9 cellular contexts compared by ENCODE assay signal in the genomic region with DNA sequence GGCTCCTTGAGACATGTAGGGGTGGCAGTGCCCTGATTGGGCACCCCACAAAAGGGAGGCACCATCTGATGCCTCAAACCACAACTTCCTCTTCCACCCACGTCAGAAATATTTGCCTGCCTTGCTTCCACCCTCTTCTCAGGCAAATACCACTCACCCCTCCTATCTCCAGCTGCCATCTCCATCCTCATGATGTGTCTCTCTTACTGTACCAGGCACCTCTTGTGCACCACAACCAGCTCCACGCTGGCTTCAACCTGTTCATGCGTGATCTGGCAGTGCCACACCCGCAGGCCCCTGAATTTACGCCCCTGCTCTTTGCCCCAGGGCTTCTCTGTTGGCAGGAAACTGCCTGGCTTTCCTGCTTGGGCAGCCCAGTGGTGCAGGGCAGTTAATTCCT.
A peak's percentile ranks its signal among the peaks of the same experiment; 100 is the strongest.
DNase-seq lines count a peak whose midpoint lies in the region; ATAC-seq and TF ChIP-seq lines count a peak whose summit lies in the region.
"Had no signal": no experiment of that assay in that cellular context is flagged by ENCODE, and none has a peak within 500 bp of the region (broad histone marks: within the 10 kb centered on the region; RNA-seq: fewer than 3 reads in every experiment).

No MANE protein-coding gene starts in this region.

- peak; percentile 87 for ATAC-seq in activated B cell treated with CpG ODN at 0.5 μM for 24 hours (ENCODE audit: low read depth)
- ATAC-seq in GM18498 (IDR thresholded peaks at IDR 0.05; ENCODE audit: unreplicated experiment) = no peak
- ATAC-seq: foreskin keratinocyte had no signal

- TF ChIP-seq CTCF in activated B cell treated with CpG ODN at 0.5 μM for 24 hours (IDR thresholded peaks at IDR 0.05) = no peak
- no peak for TF ChIP-seq CTCF in progenitor cell of endocrine pancreas (IDR thresholded peaks at IDR 0.05; ENCODE audit: unreplicated experiment)

- CTCF ChIA-PET in activated B cell treated with CpG ODN at 0.5 μM for 24 hours (lab: Charles Lee) = no interaction called here

- POLR2A ChIA-PET in activated B cell treated with CpG ODN at 0.5 μM for 24 hours (lab: Charles Lee) = interaction anchor here (0.9 to 1.8 kb wide), 2 partner anchors 14 to 15 kb away, joined by 3 to 4 read pairs; no protein-coding TSS in a partner anchor

- DNase-seq in Daoy (ENCODE audit: low read depth) (peak; percentile 26), Kasumi-1 (lab: John Stamatoyannopoulos, UW) (peak; percentile 63 to 67), activated B cell treated with CpG ODN at 0.5 μM for 24 hours (peak; percentile 26), mesenteric fat pad (ENCODE audit: low spot score) (peak; percentile 75), GOT3 (lab: John Stamatoyannopoulos, UW) (no peak), progenitor cell of endocrine pancreas (ENCODE audit: low spot score, unreplicated experiment) (no peak)
- no peak for DNase-seq in stimulated activated CD4-positive, alpha-beta T cell treated with anti-CD3 and anti-CD28 coated beads, Interleukin-2, amount 100 ng/mL, for 48 hours

- H3K36me3 Mint-ChIP-seq in activated B cell treated with CpG ODN at 0.5 μM for 24 hours (ENCODE audit: low read depth) (no peaks in the 10 kb centered on the region), progenitor cell of endocrine pancreas (ENCODE audit: insufficient read depth) (no peaks in the 10 kb centered on the region)

- H3K9me3 Mint-ChIP-seq in activated B cell treated with CpG ODN at 0.5 μM for 24 hours (peaks cover 3% of the 10 kb centered on the region), progenitor cell of endocrine pancreas (ENCODE audit: low read depth) (no peaks in the 10 kb centered on the region)

- H3K27me3 Mint-ChIP-seq in activated B cell treated with CpG ODN at 0.5 μM for 24 hours = peaks cover 5% of the 10 kb centered on the region
- H3K27me3 Mint-ChIP-seq in progenitor cell of endocrine pancreas = peaks cover 16% of the 10 kb centered on the region

- H3K4me3 Mint-ChIP-seq in activated B cell treated with CpG ODN at 0.5 μM for 24 hours (peak overlapping the region; percentile 44), progenitor cell of endocrine pancreas (ENCODE audit: low read depth) (no peak overlapping the region)

- peak overlapping the region; percentile 64 for H3K27ac Mint-ChIP-seq in activated B cell treated with CpG ODN at 0.5 μM for 24 hours
- H3K27ac Mint-ChIP-seq in progenitor cell of endocrine pancreas = no peak overlapping the region

- intact Hi-C loops in activated B cell treated with CpG ODN at 0.5 μM for 24 hours (cut with micrococcal nuclease) = no loop called here

- H3K4me1 Mint-ChIP-seq in activated B cell treated with CpG ODN at 0.5 μM for 24 hours = peaks cover 37% of the 10 kb centered on the region
- H3K4me1 Mint-ChIP-seq in progenitor cell of endocrine pancreas (ENCODE audit: low read depth) = peaks cover 6% of the 10 kb centered on the region

Comparison
In these comparisons a context has a peak if more than half of its experiments do, and no peak if none do; other contexts are left out.
1. DNase-seq: peak in Daoy (single experiment), Kasumi-1 (2 of 2), activated B cell treated with CpG ODN at 0.5 μM for 24 hours (single experiment) and mesenteric fat pad (single experiment); none in GOT3 (single experiment), stimulated activated CD4-positive, alpha-beta T cell treated with anti-CD3 and anti-CD28 coated beads, Interleukin-2, amount 100 ng/mL, for 48 hours (0 of 2) and progenitor cell of endocrine pancreas (single experiment).